ENCODE assay signal across 2 cellular contexts in the genomic region with DNA sequence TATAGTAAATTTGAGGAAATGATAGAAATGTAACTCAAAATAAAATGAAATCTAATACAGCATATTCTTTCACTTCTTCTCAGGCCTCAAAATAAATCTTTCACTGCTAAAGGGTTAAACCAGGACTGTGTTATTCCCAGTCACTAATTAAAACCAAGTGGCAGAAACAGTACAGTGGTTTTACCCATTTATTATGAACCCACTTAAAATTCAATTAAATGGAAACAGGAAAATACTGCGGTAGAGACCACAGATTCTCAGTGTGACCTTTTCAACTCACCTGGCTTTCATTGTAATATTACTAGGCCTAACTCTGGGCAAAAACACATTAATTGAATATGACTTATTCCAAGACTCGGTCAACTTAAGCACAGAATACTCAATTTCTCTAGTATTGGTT.
TF ChIP-seq lines count a peak whose summit lies in the region.

No MANE protein-coding gene starts in this region.

TF ChIP-seq in GM23338, 12 proteins besides CTCF, POLR2A, EP300 and RAD21 (continued from another document):
- TF ChIP-seq, protein P1, sequence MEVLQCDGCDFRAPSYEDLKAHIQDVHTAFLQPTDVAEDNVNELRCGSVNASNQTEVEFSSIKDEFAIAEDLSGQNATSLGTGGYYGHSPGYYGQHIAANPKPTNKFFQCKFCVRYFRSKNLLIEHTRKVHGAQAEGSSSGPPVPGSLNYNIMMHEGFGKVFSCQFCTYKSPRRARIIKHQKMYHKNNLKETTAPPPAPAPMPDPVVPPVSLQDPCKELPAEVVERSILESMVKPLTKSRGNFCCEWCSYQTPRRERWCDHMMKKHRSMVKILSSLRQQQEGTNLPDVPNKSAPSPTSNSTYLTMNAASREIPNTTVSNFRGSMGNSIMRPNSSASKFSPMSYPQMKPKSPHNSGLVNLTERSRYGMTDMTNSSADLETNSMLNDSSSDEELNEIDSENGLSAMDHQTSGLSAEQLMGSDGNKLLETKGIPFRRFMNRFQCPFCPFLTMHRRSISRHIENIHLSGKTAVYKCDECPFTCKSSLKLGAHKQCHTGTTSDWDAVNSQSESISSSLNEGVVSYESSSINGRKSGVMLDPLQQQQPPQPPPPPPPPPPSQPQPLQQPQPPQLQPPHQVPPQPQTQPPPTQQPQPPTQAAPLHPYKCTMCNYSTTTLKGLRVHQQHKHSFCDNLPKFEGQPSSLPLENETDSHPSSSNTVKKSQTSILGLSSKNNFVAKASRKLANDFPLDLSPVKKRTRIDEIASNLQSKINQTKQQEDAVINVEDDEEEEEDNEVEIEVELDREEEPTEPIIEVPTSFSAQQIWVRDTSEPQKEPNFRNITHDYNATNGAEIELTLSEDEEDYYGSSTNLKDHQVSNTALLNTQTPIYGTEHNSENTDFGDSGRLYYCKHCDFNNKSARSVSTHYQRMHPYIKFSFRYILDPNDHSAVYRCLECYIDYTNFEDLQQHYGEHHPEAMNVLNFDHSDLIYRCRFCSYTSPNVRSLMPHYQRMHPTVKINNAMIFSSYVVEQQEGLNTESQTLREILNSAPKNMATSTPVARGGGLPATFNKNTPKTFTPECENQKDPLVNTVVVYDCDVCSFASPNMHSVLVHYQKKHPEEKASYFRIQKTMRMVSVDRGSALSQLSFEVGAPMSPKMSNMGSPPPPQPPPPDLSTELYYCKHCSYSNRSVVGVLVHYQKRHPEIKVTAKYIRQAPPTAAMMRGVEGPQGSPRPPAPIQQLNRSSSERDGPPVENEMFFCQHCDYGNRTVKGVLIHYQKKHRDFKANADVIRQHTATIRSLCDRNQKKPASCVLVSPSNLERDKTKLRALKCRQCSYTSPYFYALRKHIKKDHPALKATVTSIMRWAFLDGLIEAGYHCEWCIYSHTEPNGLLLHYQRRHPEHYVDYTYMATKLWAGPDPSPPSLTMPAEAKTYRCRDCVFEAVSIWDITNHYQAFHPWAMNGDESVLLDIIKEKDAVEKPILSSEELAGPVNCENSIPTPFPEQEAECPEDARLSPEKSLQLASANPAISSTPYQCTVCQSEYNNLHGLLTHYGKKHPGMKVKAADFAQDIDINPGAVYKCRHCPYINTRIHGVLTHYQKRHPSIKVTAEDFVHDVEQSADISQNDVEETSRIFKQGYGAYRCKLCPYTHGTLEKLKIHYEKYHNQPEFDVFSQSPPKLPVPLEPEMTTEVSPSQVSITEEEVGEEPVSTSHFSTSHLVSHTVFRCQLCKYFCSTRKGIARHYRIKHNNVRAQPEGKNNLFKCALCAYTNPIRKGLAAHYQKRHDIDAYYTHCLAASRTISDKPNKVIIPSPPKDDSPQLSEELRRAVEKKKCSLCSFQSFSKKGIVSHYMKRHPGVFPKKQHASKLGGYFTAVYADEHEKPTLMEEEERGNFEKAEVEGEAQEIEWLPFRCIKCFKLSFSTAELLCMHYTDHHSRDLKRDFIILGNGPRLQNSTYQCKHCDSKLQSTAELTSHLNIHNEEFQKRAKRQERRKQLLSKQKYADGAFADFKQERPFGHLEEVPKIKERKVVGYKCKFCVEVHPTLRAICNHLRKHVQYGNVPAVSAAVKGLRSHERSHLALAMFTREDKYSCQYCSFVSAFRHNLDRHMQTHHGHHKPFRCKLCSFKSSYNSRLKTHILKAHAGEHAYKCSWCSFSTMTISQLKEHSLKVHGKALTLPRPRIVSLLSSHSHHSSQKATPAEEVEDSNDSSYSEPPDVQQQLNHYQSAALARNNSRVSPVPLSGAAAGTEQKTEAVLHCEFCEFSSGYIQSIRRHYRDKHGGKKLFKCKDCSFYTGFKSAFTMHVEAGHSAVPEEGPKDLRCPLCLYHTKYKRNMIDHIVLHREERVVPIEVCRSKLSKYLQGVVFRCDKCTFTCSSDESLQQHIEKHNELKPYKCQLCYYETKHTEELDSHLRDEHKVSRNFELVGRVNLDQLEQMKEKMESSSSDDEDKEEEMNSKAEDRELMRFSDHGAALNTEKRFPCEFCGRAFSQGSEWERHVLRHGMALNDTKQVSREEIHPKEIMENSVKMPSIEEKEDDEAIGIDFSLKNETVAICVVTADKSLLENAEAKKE (CRISPR knock-in tag; IDR thresholded peaks at IDR 0.05): no peak
- no peak for TF ChIP-seq EZH2phosphoT487 (IDR thresholded peaks at IDR 0.05; ENCODE audit: unreplicated experiment)
- TF ChIP-seq JUNB (IDR thresholded peaks at IDR 0.05; ENCODE audit: unreplicated experiment): no peak
- TF ChIP-seq POLR2AphosphoS5 (IDR thresholded peaks at IDR 0.05; ENCODE audit: low read depth): no peak
- TF ChIP-seq EZH2 (IDR thresholded peaks at IDR 0.05; ENCODE audit: low read depth, unreplicated experiment): no peak
- TF ChIP-seq CREB1 (CRISPR knock-in tag; IDR thresholded peaks at IDR 0.05; ENCODE audit: low read depth): no peak
- TF ChIP-seq, protein P2, sequence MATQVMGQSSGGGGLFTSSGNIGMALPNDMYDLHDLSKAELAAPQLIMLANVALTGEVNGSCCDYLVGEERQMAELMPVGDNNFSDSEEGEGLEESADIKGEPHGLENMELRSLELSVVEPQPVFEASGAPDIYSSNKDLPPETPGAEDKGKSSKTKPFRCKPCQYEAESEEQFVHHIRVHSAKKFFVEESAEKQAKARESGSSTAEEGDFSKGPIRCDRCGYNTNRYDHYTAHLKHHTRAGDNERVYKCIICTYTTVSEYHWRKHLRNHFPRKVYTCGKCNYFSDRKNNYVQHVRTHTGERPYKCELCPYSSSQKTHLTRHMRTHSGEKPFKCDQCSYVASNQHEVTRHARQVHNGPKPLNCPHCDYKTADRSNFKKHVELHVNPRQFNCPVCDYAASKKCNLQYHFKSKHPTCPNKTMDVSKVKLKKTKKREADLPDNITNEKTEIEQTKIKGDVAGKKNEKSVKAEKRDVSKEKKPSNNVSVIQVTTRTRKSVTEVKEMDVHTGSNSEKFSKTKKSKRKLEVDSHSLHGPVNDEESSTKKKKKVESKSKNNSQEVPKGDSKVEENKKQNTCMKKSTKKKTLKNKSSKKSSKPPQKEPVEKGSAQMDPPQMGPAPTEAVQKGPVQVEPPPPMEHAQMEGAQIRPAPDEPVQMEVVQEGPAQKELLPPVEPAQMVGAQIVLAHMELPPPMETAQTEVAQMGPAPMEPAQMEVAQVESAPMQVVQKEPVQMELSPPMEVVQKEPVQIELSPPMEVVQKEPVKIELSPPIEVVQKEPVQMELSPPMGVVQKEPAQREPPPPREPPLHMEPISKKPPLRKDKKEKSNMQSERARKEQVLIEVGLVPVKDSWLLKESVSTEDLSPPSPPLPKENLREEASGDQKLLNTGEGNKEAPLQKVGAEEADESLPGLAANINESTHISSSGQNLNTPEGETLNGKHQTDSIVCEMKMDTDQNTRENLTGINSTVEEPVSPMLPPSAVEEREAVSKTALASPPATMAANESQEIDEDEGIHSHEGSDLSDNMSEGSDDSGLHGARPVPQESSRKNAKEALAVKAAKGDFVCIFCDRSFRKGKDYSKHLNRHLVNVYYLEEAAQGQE (IDR thresholded peaks at IDR 0.05; ENCODE audit: unreplicated experiment): no peak
- TF ChIP-seq ZNF114 (CRISPR knock-in tag; IDR thresholded peaks at IDR 0.05): no peak
- TF ChIP-seq STAT1 (IDR thresholded peaks at IDR 0.05; ENCODE audit: unreplicated experiment): no peak

TF ChIP-seq in SK-N-SH treated with all-trans-retinoic acid at 6 μM for 48 hours, 23 proteins besides CTCF, POLR2A, EP300 and RAD21 (continued from another document):
- TF ChIP-seq, protein P3, sequence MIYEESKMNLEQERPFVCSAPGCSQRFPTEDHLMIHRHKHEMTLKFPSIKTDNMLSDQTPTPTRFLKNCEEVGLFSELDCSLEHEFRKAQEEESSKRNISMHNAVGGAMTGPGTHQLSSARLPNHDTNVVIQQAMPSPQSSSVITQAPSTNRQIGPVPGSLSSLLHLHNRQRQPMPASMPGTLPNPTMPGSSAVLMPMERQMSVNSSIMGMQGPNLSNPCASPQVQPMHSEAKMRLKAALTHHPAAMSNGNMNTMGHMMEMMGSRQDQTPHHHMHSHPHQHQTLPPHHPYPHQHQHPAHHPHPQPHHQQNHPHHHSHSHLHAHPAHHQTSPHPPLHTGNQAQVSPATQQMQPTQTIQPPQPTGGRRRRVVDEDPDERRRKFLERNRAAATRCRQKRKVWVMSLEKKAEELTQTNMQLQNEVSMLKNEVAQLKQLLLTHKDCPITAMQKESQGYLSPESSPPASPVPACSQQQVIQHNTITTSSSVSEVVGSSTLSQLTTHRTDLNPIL (CRISPR knock-in tag; IDR thresholded peaks at IDR 0.05; ENCODE audit: low read depth): no peak
- 0 out of 2 replicates have a peak, but pooled peaks have one; percentile 5 for TF ChIP-seq BACH2 (CRISPR knock-in tag; IDR thresholded peaks at IDR 0.05; ENCODE audit: borderline replicate concordance)
- no peak for TF ChIP-seq OSR1 (CRISPR knock-in tag; IDR thresholded peaks at IDR 0.05)
- 0 out of 2 replicates have a peak, but pooled peaks have one; percentile 38 for TF ChIP-seq ZFP3 (CRISPR knock-in tag; IDR thresholded peaks at IDR 0.05)
- TF ChIP-seq TCF4 (CRISPR knock-in tag; IDR thresholded peaks at IDR 0.05; ENCODE audit: borderline replicate concordance): peak; percentile 95
- TF ChIP-seq CSRNP3 (CRISPR knock-in tag; IDR thresholded peaks at IDR 0.05): peak; percentile 17; the same call in 1 of the 2 replicates
- TF ChIP-seq GLIS3 (CRISPR knock-in tag; IDR thresholded peaks at IDR 0.05): 0 out of 2 replicates have a peak, but pooled peaks have one; percentile 78
- TF ChIP-seq, protein P4, sequence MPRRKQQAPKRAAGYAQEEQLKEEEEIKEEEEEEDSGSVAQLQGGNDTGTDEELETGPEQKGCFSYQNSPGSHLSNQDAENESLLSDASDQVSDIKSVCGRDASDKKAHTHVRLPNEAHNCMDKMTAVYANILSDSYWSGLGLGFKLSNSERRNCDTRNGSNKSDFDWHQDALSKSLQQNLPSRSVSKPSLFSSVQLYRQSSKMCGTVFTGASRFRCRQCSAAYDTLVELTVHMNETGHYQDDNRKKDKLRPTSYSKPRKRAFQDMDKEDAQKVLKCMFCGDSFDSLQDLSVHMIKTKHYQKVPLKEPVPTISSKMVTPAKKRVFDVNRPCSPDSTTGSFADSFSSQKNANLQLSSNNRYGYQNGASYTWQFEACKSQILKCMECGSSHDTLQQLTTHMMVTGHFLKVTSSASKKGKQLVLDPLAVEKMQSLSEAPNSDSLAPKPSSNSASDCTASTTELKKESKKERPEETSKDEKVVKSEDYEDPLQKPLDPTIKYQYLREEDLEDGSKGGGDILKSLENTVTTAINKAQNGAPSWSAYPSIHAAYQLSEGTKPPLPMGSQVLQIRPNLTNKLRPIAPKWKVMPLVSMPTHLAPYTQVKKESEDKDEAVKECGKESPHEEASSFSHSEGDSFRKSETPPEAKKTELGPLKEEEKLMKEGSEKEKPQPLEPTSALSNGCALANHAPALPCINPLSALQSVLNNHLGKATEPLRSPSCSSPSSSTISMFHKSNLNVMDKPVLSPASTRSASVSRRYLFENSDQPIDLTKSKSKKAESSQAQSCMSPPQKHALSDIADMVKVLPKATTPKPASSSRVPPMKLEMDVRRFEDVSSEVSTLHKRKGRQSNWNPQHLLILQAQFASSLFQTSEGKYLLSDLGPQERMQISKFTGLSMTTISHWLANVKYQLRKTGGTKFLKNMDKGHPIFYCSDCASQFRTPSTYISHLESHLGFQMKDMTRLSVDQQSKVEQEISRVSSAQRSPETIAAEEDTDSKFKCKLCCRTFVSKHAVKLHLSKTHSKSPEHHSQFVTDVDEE (CRISPR knock-in tag; IDR thresholded peaks at IDR 0.05): peak; percentile 87
- peak; percentile 53 for TF ChIP-seq ZNF70 (CRISPR knock-in tag; IDR thresholded peaks at IDR 0.05)
